ENCODE assay signal across 29 cellular contexts in genomic region chr14:52049271-52049670, GRCh38. TPM values are rescaled to one million over a fixed set of nuclear protein-coding genes. Genes with fewer than 3 reads are reported as not detected.
"Had no signal": no experiment of that assay in that cellular context is flagged by ENCODE, and none has a peak within 500 bp of the region (broad histone marks: within the 10 kb centered on the region; RNA-seq: fewer than 3 reads in every experiment).

No MANE protein-coding gene starts in this region.

- H3K9me3 ChIP-seq: esophagus squamous epithelium, lower lobe of right lung, suprapubic skin, transverse colon had no signal

- H3K27ac Mint-ChIP-seq: activated CD4-positive, alpha-beta memory T cell treated with anti-CD3 and anti-CD28 coated beads, Interleukin-2, amount 10 ng/mL, durations not matched to agents 7 days and 5 days; activated CD4-positive, alpha-beta T cell treated with anti-CD3 and anti-CD28 coated beads, Interleukin-2, amount 10 ng/mL, durations not matched to agents 7 days and 5 days; activated T-cell treated with anti-CD3 and anti-CD28 coated beads, Interleukin-2, amount 50 U/mL, for 24 hours; activated T-helper 17 cell treated with anti-CD3 and anti-CD28 coated beads, Interleukin-2, amount 50 U/mL, for 72 hours; neural progenitor cell; stimulated activated naive CD8-positive, alpha-beta T cell treated with anti-CD3 and anti-CD28 coated beads, Interleukin-15, Interleukin-2, amounts not matched to agents 100 ng/mL and 50 ng/mL, for 24 hours; T-helper 1 cell treated with Interleukin-12 subunit alpha and Interleukin-12 subunit beta and Interleukin-4 antibody, amounts not matched to agents 30 μg/mL and 1 μg/mL, for 36 hours had no signal

- DNase-seq: activated CD4-positive, alpha-beta memory T cell treated with anti-CD3 and anti-CD28 coated beads, Interleukin-2, amount 10 ng/mL, durations not matched to agents 7 days and 5 days; activated CD4-positive, alpha-beta T cell treated with anti-CD3 and anti-CD28 coated beads, Interleukin-2, amount 10 ng/mL, durations not matched to agents 7 days and 5 days; activated CD4-positive, CD25-positive, alpha-beta regulatory T cell treated with anti-CD3 and anti-CD28 coated beads, Interleukin-2, amount 50 U/mL, for 72 hours; activated CD8-positive, alpha-beta memory T cell treated with anti-CD3 and anti-CD28 coated beads, Interleukin-2, amount 50 U/mL, for 48 hours; activated gamma-delta T cell treated with Interleukin-2 at 50 U/mL for 16 hours; activated naive CD4-positive, alpha-beta T cell treated with anti-CD3 and anti-CD28 coated beads, Interleukin-2, amount 50 U/mL, for 16 hours; activated T-cell treated with anti-CD3 and anti-CD28 coated beads, Interleukin-2, amount 50 U/mL, for 24 hours; amygdala; dermis blood vessel endothelial cell; effector CD4-positive, alpha-beta T cell; esophagus squamous epithelium; foreskin melanocyte; hippocampal formation; kidney; lower lobe of right lung; mesenchymal stem cell; naive thymus-derived CD8-positive, alpha-beta T cell; small intestine; stimulated activated CD4-positive, alpha-beta T cell treated with anti-CD3 and anti-CD28 coated beads, Interleukin-4, amount 100 ng/mL, for 24 hours; SW 1271; T-helper 9 cell; transverse colon had no signal

- H3K36me3 ChIP-seq: esophagus squamous epithelium, lower lobe of right lung, neural progenitor cell, suprapubic skin, transverse colon had no signal

- ATAC-seq: activated T-helper 17 cell treated with anti-CD3 and anti-CD28 coated beads, Interleukin-2, amount 50 U/mL, for 72 hours; lower lobe of right lung; naive thymus-derived CD8-positive, alpha-beta T cell; stimulated activated effector memory CD8-positive, alpha-beta T cell treated with anti-CD3 and anti-CD28 coated beads, Interleukin-12 subunit alpha, Interleukin-12 subunit beta, amount 100 ng/mL, for 72 hours had no signal

- H3K4me2 ChIP-seq: neural progenitor cell had no signal

- H3K9me3 Mint-ChIP-seq: activated CD4-positive, alpha-beta memory T cell treated with anti-CD3 and anti-CD28 coated beads, Interleukin-2, amount 10 ng/mL, durations not matched to agents 7 days and 5 days; activated CD4-positive, alpha-beta T cell treated with anti-CD3 and anti-CD28 coated beads, Interleukin-2, amount 10 ng/mL, durations not matched to agents 7 days and 5 days; activated T-cell treated with anti-CD3 and anti-CD28 coated beads, Interleukin-2, amount 50 U/mL, for 24 hours; activated T-helper 17 cell treated with anti-CD3 and anti-CD28 coated beads, Interleukin-2, amount 50 U/mL, for 72 hours; central memory CD8-positive, alpha-beta T cell; naive thymus-derived CD8-positive, alpha-beta T cell; neural progenitor cell; stimulated activated effector memory CD8-positive, alpha-beta T cell treated with anti-CD3 and anti-CD28 coated beads, Interleukin-12 subunit alpha, Interleukin-12 subunit beta, amount 100 ng/mL, for 72 hours; stimulated activated naive CD8-positive, alpha-beta T cell treated with anti-CD3 and anti-CD28 coated beads, Interleukin-15, Interleukin-2, amounts not matched to agents 100 ng/mL and 50 ng/mL, for 24 hours; T-helper 1 cell treated with Interleukin-12 subunit alpha and Interleukin-12 subunit beta and Interleukin-4 antibody, amounts not matched to agents 30 μg/mL and 1 μg/mL, for 36 hours had no signal

- H3K27ac ChIP-seq: lower lobe of right lung, neural progenitor cell, suprapubic skin had no signal

- H3K27me3 ChIP-seq: esophagus squamous epithelium, neural progenitor cell, suprapubic skin, transverse colon had no signal

- H3K36me3 Mint-ChIP-seq: naive thymus-derived CD8-positive, alpha-beta T cell; stimulated activated effector memory CD8-positive, alpha-beta T cell treated with anti-CD3 and anti-CD28 coated beads, Interleukin-12 subunit alpha, Interleukin-12 subunit beta, amount 100 ng/mL, for 72 hours had no signal

- H2AFZ ChIP-seq: neural progenitor cell had no signal

- H3K4me3 Mint-ChIP-seq: activated CD4-positive, alpha-beta memory T cell treated with anti-CD3 and anti-CD28 coated beads, Interleukin-2, amount 10 ng/mL, durations not matched to agents 7 days and 5 days; activated CD4-positive, alpha-beta T cell treated with anti-CD3 and anti-CD28 coated beads, Interleukin-2, amount 10 ng/mL, durations not matched to agents 7 days and 5 days; activated T-cell treated with anti-CD3 and anti-CD28 coated beads, Interleukin-2, amount 50 U/mL, for 24 hours; activated T-helper 17 cell treated with anti-CD3 and anti-CD28 coated beads, Interleukin-2, amount 50 U/mL, for 72 hours; central memory CD8-positive, alpha-beta T cell; naive thymus-derived CD8-positive, alpha-beta T cell; neural progenitor cell; stimulated activated effector memory CD8-positive, alpha-beta T cell treated with anti-CD3 and anti-CD28 coated beads, Interleukin-12 subunit alpha, Interleukin-12 subunit beta, amount 100 ng/mL, for 72 hours; stimulated activated naive CD8-positive, alpha-beta T cell treated with anti-CD3 and anti-CD28 coated beads, Interleukin-15, Interleukin-2, amounts not matched to agents 100 ng/mL and 50 ng/mL, for 24 hours; T-helper 1 cell treated with Interleukin-12 subunit alpha and Interleukin-12 subunit beta and Interleukin-4 antibody, amounts not matched to agents 30 μg/mL and 1 μg/mL, for 36 hours had no signal

- H3K27me3 Mint-ChIP-seq: activated T-helper 17 cell treated with anti-CD3 and anti-CD28 coated beads, Interleukin-2, amount 50 U/mL, for 72 hours; central memory CD8-positive, alpha-beta T cell had no signal

- H3K4me1 Mint-ChIP-seq: activated CD4-positive, alpha-beta memory T cell treated with anti-CD3 and anti-CD28 coated beads, Interleukin-2, amount 10 ng/mL, durations not matched to agents 7 days and 5 days; activated CD4-positive, alpha-beta T cell treated with anti-CD3 and anti-CD28 coated beads, Interleukin-2, amount 10 ng/mL, durations not matched to agents 7 days and 5 days; activated T-helper 17 cell treated with anti-CD3 and anti-CD28 coated beads, Interleukin-2, amount 50 U/mL, for 72 hours; central memory CD8-positive, alpha-beta T cell had no signal

- H3K4me3 ChIP-seq: esophagus squamous epithelium, lower lobe of right lung, neural progenitor cell, suprapubic skin, transverse colon had no signal

- H3K4me1 ChIP-seq: neural progenitor cell had no signal

RNA-seq across cellular contexts. Expression of gene NID2, which starts 19.6 kb away (rescaled TPM):
- total RNA-seq: naive thymus-derived CD8-positive, alpha-beta T cell had no signal
